ENCODE assay signal across 17 cellular contexts in genomic region chr20:33589059-33589458, GRCh38.
DNase-seq lines count a peak whose midpoint lies in the region; ATAC-seq lines count a peak whose summit lies in the region.
"Had no signal": no experiment of that assay in that cellular context is flagged by ENCODE, and none has a peak within 500 bp of the region (broad histone marks: within the 10 kb centered on the region; RNA-seq: fewer than 3 reads in every experiment).

No MANE protein-coding gene starts in this region.

- no peaks in the 10 kb centered on the region for H4K20me1 ChIP-seq in Karpas-422 (ENCODE audit: insufficient read depth, low read depth, low read length)

- no peak overlapping the region for H3K4me3 ChIP-seq in Karpas-422 (ENCODE audit: low read length)
- H3K4me3 ChIP-seq: SJCRH30 had no signal

- no peaks in the 10 kb centered on the region for H3K9me2 ChIP-seq in Karpas-422 (replicated peaks; ENCODE audit: insufficient read depth, low read length)

- H2AFZ ChIP-seq in Karpas-422 (ENCODE audit: low read length), result no peak overlapping the region

- H3K27ac ChIP-seq in Karpas-422 (ENCODE audit: low read length), result peak overlapping the region; percentile 45
- peak overlapping the region; percentile 58 for H3K27ac ChIP-seq in cingulate gyrus (ENCODE audit: low read depth, low read length)
- H3K27ac ChIP-seq: SJCRH30 had no signal

- no peaks in the 10 kb centered on the region for H3K36me3 ChIP-seq in Karpas-422 (ENCODE audit: insufficient read depth, low read length)
- H3K36me3 ChIP-seq: SJCRH30 had no signal

- H3K79me2 ChIP-seq in Karpas-422 (ENCODE audit: low read length), result peaks cover 85% of the 10 kb centered on the region

- H3K9ac ChIP-seq in Karpas-422 (ENCODE audit: low read length), result no peak overlapping the region

- no peak for ATAC-seq in HG03045 (IDR thresholded peaks at IDR 0.05; ENCODE audit: unreplicated experiment)
- ATAC-seq in GM18867 (IDR thresholded peaks at IDR 0.05; ENCODE audit: unreplicated experiment), result no peak
- ATAC-seq: Panc1 had no signal

- H3K9me3 ChIP-seq in Karpas-422 (ENCODE audit: low read length), result no peaks in the 10 kb centered on the region
- H3K9me3 ChIP-seq: Caco-2, SJCRH30 had no signal

- peaks cover 36% of the 10 kb centered on the region for H3K4me1 ChIP-seq in Karpas-422 (ENCODE audit: low read length)

- H3K4me2 ChIP-seq in Karpas-422 (ENCODE audit: low read depth, low read length, poor library complexity, severe bottlenecking), result no peak overlapping the region

- no peaks in the 10 kb centered on the region for H3K27me3 ChIP-seq in Karpas-422 (ENCODE audit: low read length)
- H3K27me3 ChIP-seq: SJCRH30 had no signal

- DNase-seq in NCI-H2029 treated with DMSO at 0.1 percent for 48 hours (lab: John Stamatoyannopoulos, UW) (peak; percentile 30), NCI-H2029 (lab: John Stamatoyannopoulos, UW) (no peak), Karpas-422 (no peak), pons (ENCODE audit: low spot score) (peak; percentile 61), retina (no peak)
- DNase-seq: Caco-2; CD4-positive, CD25-positive, alpha-beta regulatory T cell; DMS153; KG1; NCI-H1436 treated with DMSO at 0.1 percent for 48 hours; NCI-H2081; NCI-H526; SJCRH30 had no signal

Comparison
In these comparisons a context has a peak if more than half of its experiments do, and no peak if none do; other contexts are left out.
1. DNase-seq: peak in NCI-H2029 treated with DMSO at 0.1 percent for 48 hours (single experiment) and pons (single experiment); none in NCI-H2029 (single experiment), Karpas-422 (single experiment) and retina (single experiment).